Comparison of ENCODE assay signal across 9 cellular contexts in the genomic region with DNA sequence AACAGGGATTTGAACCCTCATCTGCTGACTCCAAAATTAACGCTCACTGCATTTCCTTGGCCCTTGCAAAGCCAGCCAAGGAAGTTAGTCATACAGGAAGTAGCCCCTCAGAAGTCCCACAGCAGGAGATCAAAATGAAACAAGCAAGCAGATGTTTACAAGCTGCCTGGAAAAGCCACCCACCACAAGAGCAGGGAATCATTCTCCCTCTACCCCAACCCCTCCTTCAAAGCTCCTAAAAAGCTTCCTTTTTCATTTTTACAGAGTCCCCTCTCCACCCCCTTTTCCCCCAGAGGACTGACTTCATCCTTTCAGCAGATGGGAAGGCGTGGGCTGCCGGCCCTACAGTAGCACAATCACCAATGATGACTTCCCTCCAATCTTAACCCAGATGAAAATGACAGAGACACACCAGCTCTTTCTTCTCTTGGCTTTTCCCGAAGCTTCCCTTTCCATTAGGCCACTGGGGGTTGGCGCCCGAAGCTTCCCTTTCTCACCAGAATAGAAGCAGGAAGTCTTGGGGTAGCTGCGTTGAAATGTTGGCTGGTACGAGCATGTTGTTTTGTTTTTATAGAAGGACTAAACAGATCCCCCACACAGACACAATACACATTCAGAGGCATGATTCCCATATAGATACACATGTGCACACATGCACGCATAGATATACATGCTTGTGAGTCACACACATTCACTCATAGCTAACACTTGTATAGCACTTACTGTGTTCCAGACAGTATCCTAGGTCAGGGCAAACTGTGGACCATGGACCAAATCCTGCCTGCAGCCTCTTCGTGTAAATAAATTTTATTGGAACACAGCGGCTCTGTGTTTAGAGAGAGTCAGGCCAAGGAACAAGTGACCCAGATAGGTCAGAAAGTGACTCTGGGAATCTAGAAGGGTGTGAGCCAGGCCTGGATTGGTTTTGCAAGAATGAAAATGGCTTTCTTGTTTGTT. TPM values are rescaled to one million over a fixed set of nuclear protein-coding genes. Genes with fewer than 3 reads are reported as not detected.
DNase-seq lines count a peak whose midpoint lies in the region; ATAC-seq, FAIRE-seq and TF ChIP-seq lines count a peak whose summit lies in the region.
"Had no signal": no experiment of that assay in that cellular context is flagged by ENCODE, and none has a peak within 500 bp of the region (broad histone marks: within the 10 kb centered on the region; RNA-seq: fewer than 3 reads in every experiment).

No MANE protein-coding gene starts in this region.

- 28% methylated on average over 11 of the region's 11 CpGs for WGBS in GM12878 (ENCODE audit: insufficient coverage, insufficient replicate concordance, low lambda C conversion rate, missing lambda C conversion rate)
- WGBS in suprapubic skin: 32% methylated on average over 11 of the region's 11 CpGs

- peak overlapping the region; percentile 29 for H3K27ac ChIP-seq in GM12878 (ENCODE audit: control insufficient read depth, insufficient read depth)
- H3K27ac ChIP-seq in suprapubic skin: peak overlapping the region; percentile 76

- H3K4me2 ChIP-seq in GM12878 (ENCODE audit: control insufficient read depth, insufficient read depth): peak overlapping the region; percentile 57

- H3K9ac ChIP-seq in GM12878 (ENCODE audit: control insufficient read depth, insufficient read depth, low read length): peak overlapping the region; percentile 23; the same call in 1 of the 2 replicates

- no peaks in the 10 kb centered on the region for H4K20me1 ChIP-seq in GM12878 (ENCODE audit: control insufficient read depth, insufficient read depth)

- SMC1A ChIA-PET in GM12878 (lab: Charles Lee; ENCODE audit: uncharacterized antibody, unreplicated experiment): interaction anchor here (1.1 to 7.3 kb wide), 6 partner anchors 13 to 124 kb away, joined by 3 to 60 read pairs (median 4); no protein-coding TSS in a partner anchor

- TF ChIP-seq RAD21 in GM12878 (IDR thresholded peaks at IDR 0.05; ENCODE audit: insufficient read depth, low read depth, low read length): no peak

- DNase-seq in GF-D8 (lab: John Stamatoyannopoulos, UW) (peak; percentile 29), NCI-H510A treated with DMSO at 0.1 percent for 48 hours (lab: John Stamatoyannopoulos, UW) (peak; percentile 94), GM12878 (ENCODE audit: low read depth, low spot score) (no peak), islet precursor cell (peak; percentile 76), suprapubic skin (ENCODE audit: low spot score in 2 of 2) (peak in 1 of 2 donors; percentile 67), GDM1 (lab: John Stamatoyannopoulos, UW) (no peak), HuH-7.5 (ENCODE audit: low spot score) (no peak), cortex of kidney (lab: John Stamatoyannopoulos, UW) (no peak)

- H3K27me3 ChIP-seq in GM12878 (replicated peaks in 1 of 2; ENCODE audit: control insufficient read depth in 2 of 2, insufficient read depth in 2 of 2, low read length in 1 of 2): no peaks in the 10 kb centered on the region
- H3K27me3 ChIP-seq in suprapubic skin: no peaks in the 10 kb centered on the region

- BruUV-seq in GM12878 (replicated peaks; lab: Mats Ljungman, UMichigan): no TSS peak

- RAD21 ChIA-PET in GM12878 (lab: Charles Lee; ENCODE audit: unreplicated experiment): interaction anchor here (0.9 to 1.4 kb wide), 2 partner anchors 13 to 50 kb away, joined by 3 to 4 read pairs; no protein-coding TSS in a partner anchor

- CTCF ChIA-PET in GM12878 (lab: Yijun Ruan, JAX): interaction anchor here (0.6 to 2.2 kb wide), 5 partner anchors 23 to 259 kb away, joined by 3 to 6 read pairs (median 4); no protein-coding TSS in a partner anchor

- TF ChIP-seq EP300 in GM12878 (IDR thresholded peaks at IDR 0.05; ENCODE audit: borderline replicate concordance in 1 of 2, control insufficient read depth in 1 of 2, low read depth in 2 of 2, low read length in 2 of 2) (no peak), suprapubic skin (IDR thresholded peaks at IDR 0.05) (no peak)

- H3K4me1 ChIP-seq in GM12878 (ENCODE audit: control insufficient read depth, insufficient read depth, low read length) (peaks cover 73% of the 10 kb centered on the region), suprapubic skin (peaks cover 41% of the 10 kb centered on the region)

- no peaks in the 10 kb centered on the region for H3K79me2 ChIP-seq in GM12878 (ENCODE audit: control insufficient read depth, insufficient read depth, low read length)

- POLR2A ChIA-PET in GM12878 (lab: Charles Lee): interaction anchor here (0.7 kb wide), 1 partner anchor 11 kb away, joined by 3 read pairs; no protein-coding TSS in a partner anchor

- peak; percentile 9; the same call in 2 of the 3 replicates for ATAC-seq in GM12878

- H3K4me3 ChIP-seq in GM12878: peak overlapping the region; percentile 10; the same call in 1 of the 2 replicates
- peak overlapping the region; percentile 4 for H3K4me3 ChIP-seq in suprapubic skin

- no peak for TF ChIP-seq POLR2A in GM12878 (IDR thresholded peaks at IDR 0.05; ENCODE audit: low read depth, low read length)
- no peak for TF ChIP-seq POLR2A in suprapubic skin (IDR thresholded peaks at IDR 0.05)

- no peaks in the 10 kb centered on the region for H3K36me3 ChIP-seq in GM12878 (ENCODE audit: control insufficient read depth in 2 of 2, insufficient read depth in 2 of 2, low read length in 1 of 2)
- no peaks in the 10 kb centered on the region for H3K36me3 ChIP-seq in suprapubic skin

- H2AFZ ChIP-seq in GM12878 (ENCODE audit: control insufficient read depth, low read depth, low read length): peak overlapping the region; percentile 50

- intact Hi-C loops in GM12878 (cut with micrococcal nuclease; ENCODE audit: unreplicated experiment): loop anchor here (2.0 kb wide), 1 partner anchor 16 kb away; no protein-coding TSS in a partner anchor

- TF ChIP-seq CTCF in GM12878 (IDR thresholded peaks at IDR 0.05 in 2 of 3, conservative IDR thresholded peaks at IDR 0.05 in 1 of 3; ENCODE audit: control insufficient read depth in 2 of 3, extremely low read depth in 1 of 3, insufficient read depth in 1 of 3, low read depth in 3 of 3, low read length in 3 of 3): no peak
- TF ChIP-seq CTCF in suprapubic skin (IDR thresholded peaks at IDR 0.05): no peak

- peaks cover 3% of the 10 kb centered on the region; the same call in 2 of the 3 replicates for H3K9me3 ChIP-seq in GM12878 (replicated peaks; ENCODE audit: control insufficient read depth, insufficient read depth, low read length)
- H3K9me3 ChIP-seq in suprapubic skin: no peaks in the 10 kb centered on the region

- in situ Hi-C loops in GM12878 (cut with MboI): no loop called here

- FAIRE-seq in GM12878 (lab: Jason Lieb, UNC): no peak

TF ChIP-seq in GM12878, 131 proteins besides CTCF, POLR2A, EP300 and RAD21 (continues in another document):
- TF ChIP-seq IRF4 (IDR thresholded peaks at IDR 0.05; ENCODE audit: low read depth, low read length): no peak
- peak; percentile 91 for TF ChIP-seq EED (IDR thresholded peaks at IDR 0.05; ENCODE audit: low read depth)
- peak; percentile 49; the same call in 1 of the 2 replicates for TF ChIP-seq FOXM1 (IDR thresholded peaks at IDR 0.05; ENCODE audit: low read depth, low read length)
- peak; percentile 43 to 69; a peak in 3 of 4 replicates for TF ChIP-seq IKZF2 (IDR thresholded peaks at IDR 0.05)
- peak; percentile 78; the same call in 1 of the 2 replicates for TF ChIP-seq NFIC (IDR thresholded peaks at IDR 0.05; ENCODE audit: low read depth, low read length)
- TF ChIP-seq ZNF384 (IDR thresholded peaks at IDR 0.05; ENCODE audit: borderline replicate concordance, low read depth, low read length): no peak
- TF ChIP-seq RUNX3 (IDR thresholded peaks at IDR 0.05; ENCODE audit: low read length): peak; percentile 65

RNA-seq across cellular contexts. Expression of a gene that starts 17.4 kb away (rescaled TPM):
- total RNA-seq in GM12878 (2013; cell fraction: nucleolus; rRNA removed): 23.0 and 26.1 TPM in 2 replicates
- 5.1 and 5.7 TPM in 2 replicates for total RNA-seq in GM12878 (2014; rRNA removed)
- 4.4 and 4.5 TPM in 2 replicates for total RNA-seq in GM12878 (2014; rRNA removed; fragmentation: Illumina TruSeq; extraction: Trizol)
- 14.3 and 14.7 TPM in 2 replicates for total RNA-seq in GM12878 (2021)
- polyA plus RNA-seq in GM12878 (2011; ENCODE audit: low read depth): 1.5 TPM
- polyA plus RNA-seq in GM12878 (2011; rRNA removed): 3.0 and 3.7 TPM in 2 replicates
- 2.1 and 3.3 TPM in 2 replicates for polyA plus RNA-seq in GM12878 (2011; cell fraction: cytosol; rRNA removed)
- 3.3 and 3.7 TPM in 2 replicates for polyA plus RNA-seq in GM12878 (2011; cell fraction: nucleus; rRNA removed)
- polyA plus RNA-seq in GM12878 (2012): 2.3 and 3.1 TPM in 2 replicates
- 4.0 and 5.4 TPM in 2 replicates for polyA plus RNA-seq in GM12878 (2014; fragmentation: Illumina TruSeq; extraction: Trizol)
- polyA plus RNA-seq in GM12878 (2014; fragmentation: Nextera tagmentation; extraction: Ambion mirVana): under 1 TPM; 0.48 to 0.68 TPM
- polyA plus RNA-seq in GM12878 (2014; rRNA removed): 4.3 and 5.1 TPM in 2 replicates
- polyA plus RNA-seq in GM12878 (2016; fragmentation: Nextera tagmentation; extraction: Ambion mirVana): 1 to 10 TPM in 1 of 2 experiments, under 1 TPM in 1; 0.57 to 1.7 TPM
- polyA minus RNA-seq in GM12878 (2011; rRNA and poly(A)+ RNA removed): 3.0 and 4.4 TPM in 2 replicates
- polyA minus RNA-seq in GM12878 (2011; cell fraction: cytosol; rRNA and poly(A)+ RNA removed): 3.7 and 4.2 TPM in 2 replicates
- 3.0 and 5.2 TPM in 2 replicates for polyA minus RNA-seq in GM12878 (2011; cell fraction: nucleus; rRNA and poly(A)+ RNA removed)
- 10 to 100 TPM; 39.0 to 91.9 (median 69.6) TPM for total RNA-seq in suprapubic skin

RNA-seq across cellular contexts. Expression of a gene that starts 36.9 kb away (rescaled TPM):
- 24.8 and 37.1 TPM in 2 replicates for total RNA-seq in GM12878 (2013; cell fraction: nucleolus; rRNA removed)
- total RNA-seq in GM12878 (2014; rRNA removed): 5.7 and 6.2 TPM in 2 replicates
- total RNA-seq in GM12878 (2014; rRNA removed; fragmentation: Illumina TruSeq; extraction: Trizol): 4.1 and 5.8 TPM in 2 replicates
- total RNA-seq in GM12878 (2021): 3.8 and 4.0 TPM in 2 replicates
- 0.72 TPM for polyA plus RNA-seq in GM12878 (2011; ENCODE audit: low read depth)
- polyA plus RNA-seq in GM12878 (2011; rRNA removed): 3.2 and 4.3 TPM in 2 replicates
- polyA plus RNA-seq in GM12878 (2011; cell fraction: cytosol; rRNA removed): 4.5 and 6.0 TPM in 2 replicates
- polyA plus RNA-seq in GM12878 (2011; cell fraction: nucleus; rRNA removed): 6.6 TPM in 2 replicates
- polyA plus RNA-seq in GM12878 (2012): 3.6 and 5.8 TPM in 2 replicates
- 3.3 and 5.3 TPM in 2 replicates for polyA plus RNA-seq in GM12878 (2014; fragmentation: Illumina TruSeq; extraction: Trizol)
- polyA plus RNA-seq in GM12878 (2014; fragmentation: Nextera tagmentation; extraction: Ambion mirVana): 10 to 100 TPM; 10.2 to 12.3 TPM
- polyA plus RNA-seq in GM12878 (2014; rRNA removed): 5.6 and 8.2 TPM in 2 replicates
- 1 to 10 TPM; 3.7 to 4.7 TPM for polyA plus RNA-seq in GM12878 (2016; fragmentation: Nextera tagmentation; extraction: Ambion mirVana)
- polyA minus RNA-seq in GM12878 (2011; rRNA and poly(A)+ RNA removed): 4.5 and 6.9 TPM in 2 replicates
- 1.1 and 2.2 TPM in 2 replicates for polyA minus RNA-seq in GM12878 (2011; cell fraction: cytosol; rRNA and poly(A)+ RNA removed)
- polyA minus RNA-seq in GM12878 (2011; cell fraction: nucleus; rRNA and poly(A)+ RNA removed): 3.6 and 7.7 TPM in 2 replicates
- total RNA-seq in suprapubic skin: 10 to 100 TPM in 2 of 4 donors, 1 to 10 TPM in 2; 2.5 to 27.6 (median 9.7) TPM
- total RNA-seq: T-helper 1 cell treated with Interleukin-12 subunit alpha and Interleukin-12 subunit beta and Interleukin-4 antibody, amounts not matched to agents 30 ng/mL and 1 ng/mL, for 36 hours had no signal

Comparison
In these comparisons a context has a peak if more than half of its experiments do, and no peak if none do; other contexts are left out.
1. DNase-seq: peak in GF-D8 (single experiment), NCI-H510A treated with DMSO at 0.1 percent for 48 hours (single experiment) and islet precursor cell (single experiment); none in GM12878 (single experiment), GDM1 (single experiment), HuH-7.5 (single experiment) and cortex of kidney (single experiment).